9 cellular contexts compared by ENCODE assay signal in genomic region chr2:68709421-68709911, GRCh38. TPM values are rescaled to one million over a fixed set of nuclear protein-coding genes. Genes with fewer than 3 reads are reported as not detected.
DNase-seq lines count a peak whose midpoint lies in the region; ATAC-seq, FAIRE-seq and TF ChIP-seq lines count a peak whose summit lies in the region.
"Had no signal": no experiment of that assay in that cellular context is flagged by ENCODE, and none has a peak within 500 bp of the region (broad histone marks: within the 10 kb centered on the region; RNA-seq: fewer than 3 reads in every experiment).

No MANE protein-coding gene starts in this region.

- no peaks in the 10 kb centered on the region for H3K9me3 Mint-ChIP-seq in CD4-positive, alpha-beta T cell

- no peak overlapping the region for H3K4me3 ChIP-seq in pancreas
- H3K4me3 ChIP-seq: SJSA1 had no signal

- H3K27me3 Mint-ChIP-seq in CD4-positive, alpha-beta T cell: no peaks in the 10 kb centered on the region

- H3K4me3 Mint-ChIP-seq in CD4-positive, alpha-beta T cell: no peak overlapping the region

- H3K4me1 Mint-ChIP-seq in CD4-positive, alpha-beta T cell (ENCODE audit: low read depth): peaks cover 28% of the 10 kb centered on the region

- H3K27me3 ChIP-seq in CD4-positive, alpha-beta T cell (ENCODE audit: control insufficient read depth, insufficient read depth, low read length): no peaks in the 10 kb centered on the region
- no peaks in the 10 kb centered on the region for H3K27me3 ChIP-seq in pancreas
- H3K27me3 ChIP-seq: SJSA1 had no signal

- H3K27ac ChIP-seq in CD4-positive, alpha-beta T cell (ENCODE audit: low read depth, low read length): no peak overlapping the region
- no peak overlapping the region for H3K27ac ChIP-seq in pancreas
- H3K27ac ChIP-seq: SJSA1 had no signal

- CTCF ChIA-PET in CD4-positive, alpha-beta T cell (lab: Charles Lee): interaction anchor here (0.6 to 3.3 kb wide), 32 partner anchors 11 to 268 kb away, joined by 3 to 25 read pairs (median 4); no protein-coding TSS in a partner anchor

- peaks cover 0 to 4% (median 0%) of the 10 kb centered on the region in 3 donors for H3K4me1 ChIP-seq in pancreas

- intact Hi-C loops in CD4-positive, alpha-beta T cell (cut with DNase I, micrococcal nuclease): loop anchor here (1.0 to 5.0 kb wide), 6 partner anchors 127 to 247 kb away; no protein-coding TSS in a partner anchor
- intact Hi-C loops in pancreas (cut with DNase I): no loop called here

- no peaks in the 10 kb centered on the region for H3K36me3 Mint-ChIP-seq in CD4-positive, alpha-beta T cell (ENCODE audit: low read depth)

- WGBS in pancreas, 2 donors: 6% methylated on average over 5 of the region's 5 CpGs

- H3K36me3 ChIP-seq in pancreas: no peaks in the 10 kb centered on the region
- H3K36me3 ChIP-seq: SJSA1 had no signal

- peak; percentile 92 for TF ChIP-seq CTCF in CD4-positive, alpha-beta T cell (IDR thresholded peaks at IDR 0.05)
- peak; percentile 34 to 60 (median 50) for TF ChIP-seq CTCF in pancreas (IDR thresholded peaks at IDR 0.05)

- no peak for FAIRE-seq in pancreas (lab: Jason Lieb, UNC)

- no peak overlapping the region for H3K27ac Mint-ChIP-seq in CD4-positive, alpha-beta T cell

- POLR2A ChIA-PET in CD4-positive, alpha-beta T cell (lab: Charles Lee): interaction anchor here (0.6 to 3.4 kb wide), 10 partner anchors 12 to 243 kb away, joined by 3 to 19 read pairs (median 3); partner anchors contain the start of gene ARHGAP25

- no peaks in the 10 kb centered on the region for H3K9me3 ChIP-seq in CD4-positive, alpha-beta T cell (ENCODE audit: control insufficient read depth, low read length)
- H3K9me3 ChIP-seq in pancreas: no peaks in the 10 kb centered on the region
- H3K9me3 ChIP-seq: SJSA1 had no signal

- no peak for DNase-seq in CD4-positive, alpha-beta T cell
- DNase-seq in NCI-H1694 treated with DMSO at 0.1 percent for 48 hours (lab: John Stamatoyannopoulos, UW): peak; percentile 70
- peak; percentile 3 for DNase-seq in T1000 (lab: John Stamatoyannopoulos, UW)
- peak; percentile 31 for DNase-seq in fibroblast of the conjunctiva (ENCODE audit: low read depth)
- peak in 1 of 6 donors; percentile 25 for DNase-seq in pancreas
- DNase-seq in stimulated activated CD4-positive, alpha-beta T cell treated with anti-CD3 and anti-CD28 coated beads, Interleukin-2, amount 100 ng/mL, for 24 hours: no peak

- ATAC-seq in CD4-positive, alpha-beta T cell (ENCODE audit: poor library complexity): peak; percentile 77
- peak; percentile 52 for ATAC-seq in GM18870 (IDR thresholded peaks at IDR 0.05; ENCODE audit: unreplicated experiment)
- peak; percentile 69 to 91 (median 86) for ATAC-seq in pancreas
- ATAC-seq in HG03520 (IDR thresholded peaks at IDR 0.05; ENCODE audit: unreplicated experiment): no peak

RNA-seq across cellular contexts. Expression of gene ARHGAP25, which starts 25.1 kb away (rescaled TPM):
- total RNA-seq in CD4-positive, alpha-beta T cell: 10 to 100 TPM; 39.3 to 41.8 TPM
- total RNA-seq in pancreas: 1 to 10 TPM; 1.4 to 8.4 (median 2.0) TPM
- polyA plus RNA-seq in pancreas: 1 to 10 TPM; 1.4 to 3.6 TPM
- total RNA-seq: SJSA1 had no signal

Comparison
In these comparisons a context has a peak if more than half of its experiments do, and no peak if none do; other contexts are left out.
1. DNase-seq: peak in NCI-H1694 treated with DMSO at 0.1 percent for 48 hours (single experiment), T1000 (single experiment) and fibroblast of the conjunctiva (single experiment); none in CD4-positive, alpha-beta T cell (0 of 10) and stimulated activated CD4-positive, alpha-beta T cell treated with anti-CD3 and anti-CD28 coated beads, Interleukin-2, amount 100 ng/mL, for 24 hours (0 of 2).
2. RNA of gene ARHGAP25, which starts 25.1 kb away (total RNA-seq): 39.3 to 41.8 TPM in CD4-positive, alpha-beta T cell; 1.4 to 8.4 TPM in pancreas; every median in the first group is over 4 times any median in the second.
3. intact Hi-C loops: an anchor here in CD4-positive, alpha-beta T cell (1.0 to 5.0 kb wide); none called in pancreas.